14 cellular contexts compared by ENCODE assay signal in genomic region chr4:2248821-2249261, GRCh38. TPM values are rescaled to one million over a fixed set of nuclear protein-coding genes. Genes with fewer than 3 reads are reported as not detected.
DNase-seq lines count a peak whose midpoint lies in the region; ATAC-seq, FAIRE-seq and TF ChIP-seq lines count a peak whose summit lies in the region.
"Had no signal": no experiment of that assay in that cellular context is flagged by ENCODE, and none has a peak within 500 bp of the region (broad histone marks: within the 10 kb centered on the region; RNA-seq: fewer than 3 reads in every experiment).

No MANE protein-coding gene starts in this region.

- no peak overlapping the region for H2AK5ac ChIP-seq in H9 (ENCODE audit: insufficient read length, low read length)

- no peak overlapping the region for H3K23ac ChIP-seq in H9 (ENCODE audit: insufficient read length, low read depth, low read length)

- H3K9ac ChIP-seq in kidney (ENCODE audit: low read length in 2 of 2) (no peak overlapping the region), H9 (ENCODE audit: extremely low read depth, insufficient read length, low read length) (no peak overlapping the region)

- peak overlapping the region in 2 of 7 donors; percentile 27 to 76 for H3K27ac Mint-ChIP-seq in CD14-positive monocyte
- peak overlapping the region; percentile 89 for H3K27ac Mint-ChIP-seq in T-helper 17 cell
- 0 out of 7 replicates have a peak overlapping the region, but pooled peaks of 1 of the 3 experiments have one; percentile 12 for H3K27ac Mint-ChIP-seq in H9

- H3K56ac ChIP-seq in H9 (ENCODE audit: insufficient read length, low read depth, low read length), result no peak overlapping the region

- peaks cover 17% of the 10 kb centered on the region for H3K4me1 Mint-ChIP-seq in CD14-positive monocyte
- peaks cover 22% of the 10 kb centered on the region for H3K4me1 Mint-ChIP-seq in T-helper 17 cell
- H3K4me1 Mint-ChIP-seq in H9, result peaks cover 0 to 7% of the 10 kb centered on the region in 2 experiments; a peak in 2 of 4 replicates

- no peak for TF ChIP-seq CTCF in CD14-positive monocyte (IDR thresholded peaks at IDR 0.05)
- no peak for TF ChIP-seq CTCF in kidney (IDR thresholded peaks at IDR 0.05; ENCODE audit: borderline replicate concordance, extremely low read depth, insufficient read depth)
- no peak for TF ChIP-seq CTCF in H9 (conservative IDR thresholded peaks at IDR 0.05)

- DNase-seq in 8988T (peak; percentile 31), CD14-positive monocyte (ENCODE audit: low spot score) (peak; percentile 39), T-helper 17 cell (peak in 1 of 3 donors; percentile 4), kidney (peak; percentile 74), occipital lobe (lab: John Stamatoyannopoulos, UW) (no peak), NCI-H2029 (lab: John Stamatoyannopoulos, UW) (no peak), H9 (no peak), AML-193 (lab: John Stamatoyannopoulos, UW) (no peak)
- DNase-seq: NCI-H187 treated with DMSO at 0.1 percent for 48 hours, NCI-H524, ovary, PC-3 had no signal

- no peak for ATAC-seq in T-helper 17 cell
- ATAC-seq: PC-3 had no signal

- H4K8ac ChIP-seq in H9 (replicated peaks; ENCODE audit: insufficient read length, low read depth, low read length), result no peak overlapping the region

- whole genome bisulfite sequencing in H9 (ENCODE audit: extremely low coverage, insufficient read length, low lambda C conversion rate), result no CpG with 5 or more reads among the region's 10 CpGs

- no peak overlapping the region for H3T11ph ChIP-seq in H9 (ENCODE audit: low read length)

- H3K18ac ChIP-seq in H9 (ENCODE audit: insufficient read length, low read depth, low read length), result no peak overlapping the region

- no peaks in the 10 kb centered on the region for H3K27me3 Mint-ChIP-seq in CD14-positive monocyte (ENCODE audit: low read depth in 3 of 3)
- no peaks in the 10 kb centered on the region for H3K27me3 Mint-ChIP-seq in T-helper 17 cell
- peaks cover under 1% of the 10 kb centered on the region; the same call in 1 of the 2 replicates for H3K27me3 Mint-ChIP-seq in H9 (ENCODE audit: low read depth)

- H3K9me3 Mint-ChIP-seq in CD14-positive monocyte (no peaks in the 10 kb centered on the region), H9 (peaks cover 7 to 12% of the 10 kb centered on the region in 2 experiments)

- peaks cover 6 to 14% of the 10 kb centered on the region in 2 donors for H3K4me1 ChIP-seq in kidney (ENCODE audit: control insufficient read depth in 1 of 2, insufficient read depth in 1 of 2, low read depth in 1 of 2, low read length in 2 of 2)
- H3K4me1 ChIP-seq in H9 (ENCODE audit: insufficient read depth, low read length), result no peaks in the 10 kb centered on the region

- H2BK5ac ChIP-seq in H9 (ENCODE audit: insufficient read length, low read length), result no peak overlapping the region

- H3K79me1 ChIP-seq in H9 (ENCODE audit: insufficient read depth, low read depth, low read length, poor library complexity, severe bottlenecking), result no peaks in the 10 kb centered on the region

- H3K9me3 ChIP-seq in T-helper 17 cell (ENCODE audit: control insufficient read depth, low read length, poor library complexity, severe bottlenecking) (no peaks in the 10 kb centered on the region), kidney (ENCODE audit: control insufficient read depth in 1 of 2, low read length in 2 of 2) (no peaks in the 10 kb centered on the region), H9 (ENCODE audit: control insufficient read depth, low read depth, low read length) (no peaks in the 10 kb centered on the region)
- H3K9me3 ChIP-seq: ovary had no signal

- no peak overlapping the region for H2AFZ ChIP-seq in H9 (ENCODE audit: low read length)

- no peak overlapping the region for H2BK20ac ChIP-seq in H9 (ENCODE audit: low read depth, low read length, poor library complexity, severe bottlenecking)

- no peak overlapping the region for H4K5ac ChIP-seq in H9 (ENCODE audit: insufficient read length, low read depth, low read length)

- H3K36me3 Mint-ChIP-seq in CD14-positive monocyte (peaks cover 31 to 56% of the 10 kb centered on the region in 2 donors), T-helper 17 cell (ENCODE audit: low read depth) (no peaks in the 10 kb centered on the region), H9 (ENCODE audit: insufficient read depth in 1 of 3, low read depth in 3 of 3) (peaks cover 3 to 11% (median 4%) of the 10 kb centered on the region in 3 experiments)

- H3K14ac ChIP-seq in H9 (ENCODE audit: insufficient read depth, low read length), result no peak overlapping the region; the same call in 1 of the 2 replicates

- no peaks in the 10 kb centered on the region for H4K20me1 ChIP-seq in H9 (ENCODE audit: control insufficient read depth, insufficient read depth, insufficient read length)

- no peak overlapping the region for H2BK120ac ChIP-seq in H9 (ENCODE audit: low read depth, low read length, poor library complexity, severe bottlenecking)

- H3K4me3 ChIP-seq in kidney (ENCODE audit: low read length in 2 of 2), result no peak overlapping the region
- H3K4me3 ChIP-seq: cardiac muscle cell, ovary had no signal

- H3K4me3 Mint-ChIP-seq in CD14-positive monocyte (no peak overlapping the region), T-helper 17 cell (no peak overlapping the region), H9 (no peak overlapping the region)

- H3K36me3 ChIP-seq in kidney (ENCODE audit: control insufficient read depth in 1 of 2, insufficient read depth in 2 of 2, low read length in 2 of 2), result peaks cover 9 to 10% of the 10 kb centered on the region in 2 donors
- H3K36me3 ChIP-seq: ovary had no signal

- no peak overlapping the region for H2BK15ac ChIP-seq in H9 (ENCODE audit: low read depth, low read length)

- no peaks in the 10 kb centered on the region for H3K23me2 ChIP-seq in H9 (ENCODE audit: insufficient read length, low read depth, low read length, poor library complexity, severe bottlenecking)

- H3K4me2 ChIP-seq in H9 (ENCODE audit: insufficient read depth, insufficient read length, low read length), result no peak overlapping the region

- no peaks in the 10 kb centered on the region for H3K79me2 ChIP-seq in H9 (ENCODE audit: insufficient read depth, low read length)

- no peak overlapping the region for H4K91ac ChIP-seq in H9 (ENCODE audit: insufficient read length, low read depth, low read length)

- H3K27ac ChIP-seq in kidney (ENCODE audit: low read depth in 2 of 2, low read length in 2 of 2) (no peak overlapping the region), H9 (ENCODE audit: insufficient read length, low read depth, low read length) (no peak overlapping the region)
- H3K27ac ChIP-seq: C4-2B, cardiac muscle cell, ovary had no signal

- no peak overlapping the region for H3K4ac ChIP-seq in H9 (ENCODE audit: low read depth, low read length)

- intact Hi-C loops in CD14-positive monocyte (cut with micrococcal nuclease) (loop anchor here in 1 of 2 donors (10.0 kb wide), 1 partner anchor 674 kb away; no protein-coding TSS in a partner anchor), kidney (cut with DNase I) (no loop called here)

- no peaks in the 10 kb centered on the region for H3K27me3 ChIP-seq in H9 (ENCODE audit: insufficient read depth, low read length)
- H3K27me3 ChIP-seq: cardiac muscle cell, ovary had no signal

- H2BK12ac ChIP-seq in H9 (ENCODE audit: insufficient read length, low read depth, low read length), result no peak overlapping the region

- no peak for FAIRE-seq in kidney (lab: Jason Lieb, UNC)

RNA-seq across cellular contexts. Expression of gene HAUS3, which starts 6.9 kb away (rescaled TPM):
- 1 to 10 TPM; 4.4 to 5.0 TPM for polyA plus RNA-seq in CD14-positive monocyte
- 10 to 100 TPM; 78.5 to 94.5 TPM for total RNA-seq in T-helper 17 cell
- 12.1 TPM for total RNA-seq in kidney
- 4.1 TPM for polyA plus RNA-seq in kidney (ENCODE audit: insufficient read depth, low read depth, low replicate concordance)
- total RNA-seq in occipital lobe, result 37.4 TPM
- 18.0 and 19.1 TPM in 2 replicates for total RNA-seq in H9 (2021)

RNA-seq across cellular contexts. Expression of gene POLN, which starts 6.9 kb away (rescaled TPM):
- polyA plus RNA-seq in CD14-positive monocyte, result under 1 TPM; 0.08 to 0.33 TPM
- total RNA-seq in T-helper 17 cell, result 1 to 10 TPM; 2.8 to 3.9 TPM
- 3.8 TPM for total RNA-seq in kidney
- polyA plus RNA-seq in kidney (ENCODE audit: insufficient read depth, low read depth, low replicate concordance), result 1.3 TPM
- total RNA-seq in occipital lobe, result 7.8 TPM
- total RNA-seq in H9 (2021), result 0.74 and 1.5 TPM in 2 replicates

RNA-seq across cellular contexts. Expression of gene MXD4, which starts 13.1 kb away (rescaled TPM):
- 10 to 100 TPM; 24.5 to 35.9 TPM for polyA plus RNA-seq in CD14-positive monocyte
- 100 to 1,000 TPM in 1 of 2 donors, 10 to 100 TPM in 1; 81.4 to 100 TPM for total RNA-seq in T-helper 17 cell
- total RNA-seq in kidney, result 84.8 TPM
- 49.8 TPM for polyA plus RNA-seq in kidney (ENCODE audit: insufficient read depth, low read depth, low replicate concordance)
- total RNA-seq in occipital lobe, result 19.7 TPM
- total RNA-seq in H9 (2021), result 24.1 and 25.4 TPM in 2 replicates

Comparison
In these comparisons a context has a peak if more than half of its experiments do, and no peak if none do; other contexts are left out.
1. DNase-seq: peak in 8988T (single experiment), CD14-positive monocyte (single experiment) and kidney (single experiment); none in occipital lobe (single experiment), NCI-H2029 (single experiment), H9 (single experiment) and AML-193 (0 of 2).